In genomic region chr16:9090960-9091866, GRCh38 we compare ENCODE assay signal across 1 cellular context.
TF ChIP-seq lines count a peak whose summit lies in the region.

Gene HAPSTR1, plus strand, starts transcription at chr16:9091644. Its CDS starts 401 bp downstream, at chr16:9092045.

TF ChIP-seq in HepG2, 621 proteins besides CTCF, POLR2A, EP300 and RAD21 (continued from another document and continues in another):
- TF ChIP-seq LRRFIP1 (CRISPR knock-in tag; conservative IDR thresholded peaks at IDR 0.05), result no peak
- TF ChIP-seq ZBTB25 (CRISPR knock-in tag; IDR thresholded peaks at IDR 0.05), result peak; percentile 69
- TF ChIP-seq GABPA (IDR thresholded peaks at IDR 0.05; ENCODE audit: low read depth, low read length), result peak; percentile 36; the same call in 1 of the 2 replicates
- TF ChIP-seq GABPA (CRISPR knock-in tag; IDR thresholded peaks at IDR 0.05; ENCODE audit: low read depth), result peak; percentile 75
- no peak for TF ChIP-seq RNF2 (conservative IDR thresholded peaks at IDR 0.05; ENCODE audit: low read depth)
- peak; percentile 90; the same call in 1 of the 2 replicates for TF ChIP-seq ZNF337 (CRISPR knock-in tag; IDR thresholded peaks at IDR 0.05; ENCODE audit: borderline replicate concordance, low read depth)
- peak in 1 of 2 experiments; percentile 2; a peak in 1 of 4 replicates for TF ChIP-seq MAFK (conservative IDR thresholded peaks at IDR 0.05 in 1 of 2, IDR thresholded peaks at IDR 0.05 in 1 of 2; ENCODE audit: low read length in 2 of 2)
- peak; percentile 68; the same call in 1 of the 2 replicates for TF ChIP-seq ZBTB43 (CRISPR knock-in tag; conservative IDR thresholded peaks at IDR 0.05)
- no peak for TF ChIP-seq RFX3 (CRISPR knock-in tag; IDR thresholded peaks at IDR 0.05)
- TF ChIP-seq TEAD3 (CRISPR knock-in tag; optimal IDR thresholded peaks at IDR 0.05; ENCODE audit: borderline replicate concordance), result no peak
- TF ChIP-seq ZBTB10 (CRISPR knock-in tag; IDR thresholded peaks at IDR 0.05; ENCODE audit: borderline replicate concordance), result peak; percentile 26; the same call in 1 of the 2 replicates
- TF ChIP-seq HOXA3 (CRISPR knock-in tag; IDR thresholded peaks at IDR 0.05), result peak; percentile 45
- TF ChIP-seq FOXP4 (CRISPR knock-in tag; IDR thresholded peaks at IDR 0.05), result no peak; the same call in none of the 2 replicates
- no peak for TF ChIP-seq SRSF4 (IDR thresholded peaks at IDR 0.05; ENCODE audit: low read depth, low read length, poor library complexity, severe bottlenecking)
- 0 out of 2 replicates have a peak, but pooled peaks have one; percentile 19 for TF ChIP-seq ZNF333 (CRISPR knock-in tag; IDR thresholded peaks at IDR 0.05; ENCODE audit: borderline replicate concordance)
- peak; percentile 93; the same call in 1 of the 2 replicates for TF ChIP-seq CREB3 (CRISPR knock-in tag; IDR thresholded peaks at IDR 0.05)
- 0 out of 2 replicates have a peak, but pooled peaks have one; percentile 5 for TF ChIP-seq ZNF652 (CRISPR knock-in tag; IDR thresholded peaks at IDR 0.05; ENCODE audit: borderline replicate concordance, low read depth)
- no peak for TF ChIP-seq NBN (conservative IDR thresholded peaks at IDR 0.05)
- TF ChIP-seq EZH2 (conservative IDR thresholded peaks at IDR 0.05; ENCODE audit: low read depth, low read length), result no peak
- peak; percentile 93 for TF ChIP-seq MEIS2 (CRISPR knock-in tag; IDR thresholded peaks at IDR 0.05)
- peak; percentile 65 for TF ChIP-seq MED8 (CRISPR knock-in tag; IDR thresholded peaks at IDR 0.05; ENCODE audit: insufficient replicate concordance)
- TF ChIP-seq HMGXB4 (CRISPR knock-in tag; IDR thresholded peaks at IDR 0.05; ENCODE audit: borderline replicate concordance in 1 of 2, low read depth in 1 of 2), result peak; percentile 78 to 93; a peak in 3 of 4 replicates
- TF ChIP-seq DNMT3B (CRISPR knock-in tag; conservative IDR thresholded peaks at IDR 0.05), result 0 out of 2 replicates have a peak, but pooled peaks have one; percentile 56
- TF ChIP-seq TMF1 (CRISPR knock-in tag; IDR thresholded peaks at IDR 0.05; ENCODE audit: low read depth), result peak; percentile 92; the same call in 1 of the 2 replicates
- peak; percentile 77 for TF ChIP-seq TFDP1 (CRISPR knock-in tag; IDR thresholded peaks at IDR 0.05; ENCODE audit: borderline replicate concordance)
- TF ChIP-seq ZNF672 (CRISPR knock-in tag; IDR thresholded peaks at IDR 0.05), result no peak
- peak; percentile 97 for TF ChIP-seq POGK (CRISPR knock-in tag; conservative IDR thresholded peaks at IDR 0.05)
- TF ChIP-seq ZNF749 (CRISPR knock-in tag; IDR thresholded peaks at IDR 0.05; ENCODE audit: borderline replicate concordance), result peak; percentile 86; the same call in 1 of the 2 replicates
